In genomic region chr1:157019457-157019856, GRCh38 we compare ENCODE assay signal across 34 cellular contexts.
"Had no signal": no experiment of that assay in that cellular context is flagged by ENCODE, and none has a peak within 500 bp of the region (broad histone marks: within the 10 kb centered on the region; RNA-seq: fewer than 3 reads in every experiment).

No MANE protein-coding gene starts in this region.

- H3K4me3 Mint-ChIP-seq: activated B cell treated with CpG ODN at 0.5 μM for 24 hours; activated CD4-positive, alpha-beta memory T cell treated with anti-CD3 and anti-CD28 coated beads for 36 hours; activated CD4-positive, alpha-beta T cell treated with anti-CD3 and anti-CD28 coated beads, Interleukin-2, amount 10 ng/mL, durations not matched to agents 24 days and 14 days; activated CD8-positive, alpha-beta T cell treated with anti-CD3 and anti-CD28 coated beads for 36 hours; activated naive CD4-positive, alpha-beta T cell treated with anti-CD3 and anti-CD28 coated beads for 36 hours; activated naive CD8-positive, alpha-beta T cell treated with anti-CD3 and anti-CD28 coated beads for 36 hours; activated T-cell treated with anti-CD3 and anti-CD28 coated beads, Interleukin-2, amount 50 U/mL, for 4 hours; activated T-cell treated with anti-CD3 and anti-CD28 coated beads, Interleukin-2, amount 50 U/mL, for 72 hours; activated T-helper 1 cell treated with anti-CD3 and anti-CD28 coated beads, Interleukin-12 subunit alpha, Interleukin-12 subunit beta, Interleukin-2, Interleukin-4 antibody, amounts not matched to agents 30 ng/mL and 10 ng/mL and 1 ng/mL, durations not matched to agents 14 hours and 24 hours and 36 hours; activated T-helper 17 cell treated with anti-CD3 and anti-CD28 coated beads, Interleukin-2, amount 50 U/mL, for 72 hours; T-helper 1 cell treated with Interleukin-12 subunit alpha and Interleukin-12 subunit beta and Interleukin-4 antibody, amounts not matched to agents 30 μg/mL and 1 μg/mL, for 36 hours; T-helper 2 cell treated with Interferon-gamma antibody and Interleukin-4, amounts not matched to agents 5 μg/mL and 100 μg/mL, for 36 hours had no signal

- H3K27me3 ChIP-seq: adrenal gland, body of pancreas, brain microvascular endothelial cell, breast epithelium had no signal

- H3K4me1 Mint-ChIP-seq: activated B cell treated with CpG ODN at 0.5 μM for 24 hours; activated CD4-positive, alpha-beta T cell treated with anti-CD3 and anti-CD28 coated beads, Interleukin-2, amount 10 ng/mL, durations not matched to agents 24 days and 14 days; activated naive CD8-positive, alpha-beta T cell treated with anti-CD3 and anti-CD28 coated beads for 36 hours; activated T-helper 17 cell treated with anti-CD3 and anti-CD28 coated beads, Interleukin-2, amount 50 U/mL, for 72 hours had no signal

- H3K36me3 ChIP-seq: adrenal gland, brain microvascular endothelial cell, breast epithelium had no signal

- H3K9me3 ChIP-seq: body of pancreas had no signal

- H3K36me3 Mint-ChIP-seq: activated naive CD8-positive, alpha-beta T cell treated with anti-CD3 and anti-CD28 coated beads for 36 hours had no signal

- H3K27ac Mint-ChIP-seq: activated B cell treated with CpG ODN at 0.5 μM for 24 hours; activated CD4-positive, alpha-beta memory T cell treated with anti-CD3 and anti-CD28 coated beads for 36 hours; activated CD4-positive, alpha-beta T cell treated with anti-CD3 and anti-CD28 coated beads, Interleukin-2, amount 10 ng/mL, durations not matched to agents 24 days and 14 days; activated CD8-positive, alpha-beta T cell treated with anti-CD3 and anti-CD28 coated beads for 36 hours; activated naive CD4-positive, alpha-beta T cell treated with anti-CD3 and anti-CD28 coated beads for 36 hours; activated naive CD4-positive, alpha-beta T cell treated with anti-CD3 and anti-CD28 coated beads, Interleukin-2, amount 50 U/mL, for 72 hours; activated naive CD8-positive, alpha-beta T cell treated with anti-CD3 and anti-CD28 coated beads for 36 hours; activated T-cell treated with anti-CD3 and anti-CD28 coated beads, Interleukin-2, amount 50 U/mL, for 72 hours; activated T-helper 1 cell treated with anti-CD3 and anti-CD28 coated beads, Interleukin-12 subunit alpha, Interleukin-12 subunit beta, Interleukin-2, Interleukin-4 antibody, amounts not matched to agents 30 ng/mL and 10 ng/mL and 1 ng/mL, durations not matched to agents 14 hours and 24 hours and 36 hours; activated T-helper 17 cell treated with anti-CD3 and anti-CD28 coated beads, Interleukin-2, amount 50 U/mL, for 72 hours; T-helper 1 cell treated with Interleukin-12 subunit alpha and Interleukin-12 subunit beta and Interleukin-4 antibody, amounts not matched to agents 30 μg/mL and 1 μg/mL, for 36 hours; T-helper 2 cell treated with Interferon-gamma antibody and Interleukin-4, amounts not matched to agents 5 μg/mL and 100 μg/mL, for 36 hours had no signal

- H3K4me1 ChIP-seq: body of pancreas, breast epithelium had no signal

- H3K27ac ChIP-seq: adrenal gland, body of pancreas, brain microvascular endothelial cell, breast epithelium, VCaP had no signal

- H3K4me3 ChIP-seq: adrenal gland, body of pancreas, breast epithelium had no signal

- DNase-seq: activated B cell treated with CpG ODN at 0.5 μM for 24 hours; activated CD4-positive, alpha-beta memory T cell treated with anti-CD3 and anti-CD28 coated beads for 36 hours; activated CD4-positive, alpha-beta T cell treated with anti-CD3 and anti-CD28 coated beads for 4 hours; activated CD4-positive, alpha-beta T cell treated with anti-CD3 and anti-CD28 coated beads, Interleukin-2, amount 10 ng/mL, durations not matched to agents 24 days and 14 days; activated CD4-positive, alpha-beta T cell treated with anti-CD3 and anti-CD28 coated beads, Interleukin-2, amount 50 U/mL, for 1 hour; activated CD4-positive, alpha-beta T cell treated with anti-CD3 and anti-CD28 coated beads, Interleukin-2, amount 50 U/mL, for 4 hours; activated CD4-positive, CD25-positive, alpha-beta regulatory T cell treated with anti-CD3 and anti-CD28 coated beads, Interleukin-2, amount 50 U/mL, for 72 hours; activated CD8-positive, alpha-beta memory T cell treated with anti-CD3 and anti-CD28 coated beads, Interleukin-2, amount 50 U/mL, for 4 hours; activated CD8-positive, alpha-beta T cell treated with anti-CD3 and anti-CD28 coated beads for 36 hours; activated effector memory CD4-positive, alpha-beta T cell treated with anti-CD3 and anti-CD28 coated beads, Interleukin-2, amount 50 U/mL, for 16 hours; activated gamma-delta T cell treated with Interleukin-2 at 50 U/mL for 16 hours; activated naive CD4-positive, alpha-beta T cell; activated naive CD4-positive, alpha-beta T cell treated with anti-CD3 and anti-CD28 coated beads for 36 hours; activated naive CD4-positive, alpha-beta T cell treated with anti-CD3 and anti-CD28 coated beads, Interleukin-2, amount 50 U/mL, for 16 hours; activated naive CD8-positive, alpha-beta T cell treated with anti-CD3 and anti-CD28 coated beads for 36 hours; activated T-cell treated with anti-CD3 and anti-CD28 coated beads for 4 hours; activated T-cell treated with anti-CD3 and anti-CD28 coated beads, Interleukin-2, amount 50 U/mL, for 1 hour; activated T-cell treated with anti-CD3 and anti-CD28 coated beads, Interleukin-2, amount 50 U/mL, for 4 hours; activated T-cell treated with anti-CD3 and anti-CD28 coated beads, Interleukin-2, amount 50 U/mL, for 72 hours; adrenal gland; amniotic stem cell; aorta; body of pancreas; brain microvascular endothelial cell; central memory CD4-positive, alpha-beta T cell; T-helper 2 cell; T-helper 9 cell had no signal
